In the genomic region with DNA sequence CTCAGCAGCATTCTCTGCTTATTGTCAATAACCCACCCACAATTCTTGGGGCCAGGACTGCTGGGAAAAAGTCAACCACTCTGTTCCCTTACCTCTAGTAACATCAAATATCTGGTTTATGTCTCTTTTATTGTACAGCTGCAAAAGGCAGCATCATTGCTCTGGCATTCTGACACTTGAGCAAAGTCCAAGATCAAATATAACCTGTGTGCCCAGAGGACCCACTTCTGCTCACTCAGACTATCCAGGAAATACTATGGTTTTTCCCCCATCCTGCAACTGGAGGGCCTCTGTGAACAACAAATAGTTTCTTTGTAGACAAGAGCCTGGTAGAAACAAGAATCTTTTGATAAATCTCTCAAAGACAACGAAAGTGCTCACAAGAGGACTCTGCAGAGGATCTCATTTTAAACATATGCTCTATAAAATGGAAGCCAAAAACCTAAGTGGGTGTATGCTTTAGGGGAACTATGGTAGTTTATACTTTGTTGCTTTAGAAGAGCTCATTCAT, we compare ENCODE assay signal across 16 cellular contexts.
"Had no signal": no experiment of that assay in that cellular context is flagged by ENCODE, and none has a peak within 500 bp of the region (broad histone marks: within the 10 kb centered on the region; RNA-seq: fewer than 3 reads in every experiment).

No MANE protein-coding gene starts in this region.

- H3K36me3 ChIP-seq: gastroesophageal sphincter, pancreas, tibial artery had no signal

- H3K4me1 ChIP-seq: body of pancreas, gastroesophageal sphincter, pancreas, tibial artery had no signal

- DNase-seq: activated CD4-positive, alpha-beta T cell treated with anti-CD3 and anti-CD28 coated beads for 1 hour; activated CD4-positive, alpha-beta T cell treated with anti-CD3 and anti-CD28 coated beads, Interleukin-2, amount 50 U/mL, for 1 hour; activated gamma-delta T cell treated with Interleukin-2 at 50 U/mL for 16 hours; activated T-cell treated with anti-CD3 and anti-CD28 coated beads, Interleukin-2, amount 50 U/mL, for 1 hour; body of pancreas; effector CD4-positive, alpha-beta T cell; erythroblast; left cardiac atrium; mucosa of descending colon; nephron progenitor cell; pancreas; right cardiac atrium; stimulated activated CD4-positive, alpha-beta T cell treated with anti-CD3 and anti-CD28 coated beads, Interleukin-12 subunit alpha, Interleukin-12 subunit beta, amount 100 ng/mL, for 4 hours; stimulated activated naive CD8-positive, alpha-beta T cell treated with anti-CD3 and anti-CD28 coated beads, Interleukin-15, amount 100 ng/mL, for 72 hours; tibial artery had no signal

- H3K27me3 ChIP-seq: body of pancreas, gastroesophageal sphincter, pancreas, tibial artery had no signal

- H3K9me3 ChIP-seq: body of pancreas, gastroesophageal sphincter, mucosa of descending colon, pancreas, tibial artery had no signal

- H3K27ac ChIP-seq: body of pancreas, gastroesophageal sphincter, pancreas, tibial artery had no signal

- H3K4me3 ChIP-seq: body of pancreas, gastroesophageal sphincter, mucosa of descending colon, pancreas, tibial artery had no signal
